27 cellular contexts compared by ENCODE assay signal in genomic region chr5:64163135-64163534, GRCh38. TPM values are rescaled to one million over a fixed set of nuclear protein-coding genes. Genes with fewer than 3 reads are reported as not detected.
"Had no signal": no experiment of that assay in that cellular context is flagged by ENCODE, and none has a peak within 500 bp of the region (broad histone marks: within the 10 kb centered on the region; RNA-seq: fewer than 3 reads in every experiment).

No MANE protein-coding gene starts in this region.

- H3K9me3 ChIP-seq: body of pancreas, esophagus squamous epithelium, gastroesophageal sphincter had no signal

- H3K4me3 Mint-ChIP-seq: activated CD4-positive, alpha-beta memory T cell treated with anti-CD3 and anti-CD28 coated beads for 36 hours; activated CD4-positive, alpha-beta T cell treated with anti-CD3 and anti-CD28 coated beads for 36 hours; activated CD4-positive, alpha-beta T cell treated with anti-CD3 and anti-CD28 coated beads, Interleukin-2, amount 10 ng/mL, durations not matched to agents 24 days and 14 days; activated CD8-positive, alpha-beta T cell treated with anti-CD3 and anti-CD28 coated beads, Interleukin-2, amount 10 ng/mL, durations not matched to agents 7 days and 5 days; activated naive CD4-positive, alpha-beta T cell treated with anti-CD3 and anti-CD28 coated beads, Interleukin-2, amount 10 ng/mL, durations not matched to agents 7 days and 5 days; activated naive CD8-positive, alpha-beta T cell treated with anti-CD3 and anti-CD28 coated beads, Interleukin-2, amount 10 ng/mL, durations not matched to agents 7 days and 5 days; activated T-cell treated with anti-CD3 and anti-CD28 coated beads, Interleukin-2, amount 50 U/mL, for 24 hours; activated T-cell treated with anti-CD3 and anti-CD28 coated beads, Interleukin-2, amount 50 U/mL, for 72 hours had no signal

- H3K27ac ChIP-seq: body of pancreas, epithelial cell of prostate, esophagus squamous epithelium, gastroesophageal sphincter had no signal

- FAIRE-seq: colon, endometrium, endothelial cell of umbilical vein had no signal

- H3K36me3 Mint-ChIP-seq: activated CD4-positive, alpha-beta memory T cell treated with anti-CD3 and anti-CD28 coated beads for 36 hours; activated naive CD4-positive, alpha-beta T cell treated with anti-CD3 and anti-CD28 coated beads, Interleukin-2, amount 10 ng/mL, durations not matched to agents 7 days and 5 days; activated naive CD8-positive, alpha-beta T cell treated with anti-CD3 and anti-CD28 coated beads, Interleukin-2, amount 10 ng/mL, durations not matched to agents 7 days and 5 days had no signal

- H3K27ac Mint-ChIP-seq: activated CD4-positive, alpha-beta memory T cell treated with anti-CD3 and anti-CD28 coated beads for 36 hours; activated CD4-positive, alpha-beta T cell treated with anti-CD3 and anti-CD28 coated beads for 36 hours; activated CD4-positive, alpha-beta T cell treated with anti-CD3 and anti-CD28 coated beads, Interleukin-2, amount 10 ng/mL, durations not matched to agents 24 days and 14 days; activated CD8-positive, alpha-beta T cell treated with anti-CD3 and anti-CD28 coated beads, Interleukin-2, amount 10 ng/mL, durations not matched to agents 7 days and 5 days; activated naive CD4-positive, alpha-beta T cell treated with anti-CD3 and anti-CD28 coated beads, Interleukin-2, amount 10 ng/mL, durations not matched to agents 7 days and 5 days; activated naive CD4-positive, alpha-beta T cell treated with anti-CD3 and anti-CD28 coated beads, Interleukin-2, amount 50 U/mL, for 72 hours; activated naive CD8-positive, alpha-beta T cell treated with anti-CD3 and anti-CD28 coated beads, Interleukin-2, amount 10 ng/mL, durations not matched to agents 7 days and 5 days; activated T-cell treated with anti-CD3 and anti-CD28 coated beads, Interleukin-2, amount 50 U/mL, for 24 hours; activated T-cell treated with anti-CD3 and anti-CD28 coated beads, Interleukin-2, amount 50 U/mL, for 72 hours had no signal

- H3K36me3 ChIP-seq: esophagus squamous epithelium, gastroesophageal sphincter had no signal

- H3K27me3 ChIP-seq: body of pancreas had no signal

- H3K4me3 ChIP-seq: body of pancreas, esophagus squamous epithelium, gastroesophageal sphincter had no signal

- H3K9me3 Mint-ChIP-seq: activated CD4-positive, alpha-beta memory T cell treated with anti-CD3 and anti-CD28 coated beads for 36 hours; activated CD4-positive, alpha-beta T cell treated with anti-CD3 and anti-CD28 coated beads, Interleukin-2, amount 10 ng/mL, durations not matched to agents 24 days and 14 days; activated naive CD4-positive, alpha-beta T cell treated with anti-CD3 and anti-CD28 coated beads, Interleukin-2, amount 10 ng/mL, durations not matched to agents 7 days and 5 days; activated naive CD8-positive, alpha-beta T cell treated with anti-CD3 and anti-CD28 coated beads, Interleukin-2, amount 10 ng/mL, durations not matched to agents 7 days and 5 days; activated T-cell treated with anti-CD3 and anti-CD28 coated beads, Interleukin-2, amount 50 U/mL, for 24 hours had no signal

- DNase-seq: activated CD4-positive, alpha-beta memory T cell treated with anti-CD3 and anti-CD28 coated beads for 36 hours; activated CD4-positive, alpha-beta T cell treated with anti-CD3 and anti-CD28 coated beads for 36 hours; activated CD4-positive, alpha-beta T cell treated with anti-CD3 and anti-CD28 coated beads, Interleukin-2, amount 10 ng/mL, durations not matched to agents 24 days and 14 days; activated CD4-positive, CD25-positive, alpha-beta regulatory T cell; activated CD4-positive, CD25-positive, alpha-beta regulatory T cell treated with anti-CD3 and anti-CD28 coated beads, Interleukin-2, amount 50 U/mL, for 72 hours; activated CD8-positive, alpha-beta memory T cell treated with anti-CD3 and anti-CD28 coated beads, Interleukin-2, amount 50 U/mL, for 48 hours; activated CD8-positive, alpha-beta T cell treated with anti-CD3 and anti-CD28 coated beads, Interleukin-2, amount 10 ng/mL, durations not matched to agents 7 days and 5 days; activated gamma-delta T cell; activated naive CD4-positive, alpha-beta T cell; activated naive CD4-positive, alpha-beta T cell treated with anti-CD3 and anti-CD28 coated beads, Interleukin-2, amount 10 ng/mL, durations not matched to agents 7 days and 5 days; activated naive CD8-positive, alpha-beta T cell treated with anti-CD3 and anti-CD28 coated beads, Interleukin-2, amount 10 ng/mL, durations not matched to agents 7 days and 5 days; activated T-cell treated with anti-CD3 and anti-CD28 coated beads for 4 hours; activated T-cell treated with anti-CD3 and anti-CD28 coated beads, Interleukin-2, amount 50 U/mL, for 24 hours; activated T-cell treated with anti-CD3 and anti-CD28 coated beads, Interleukin-2, amount 50 U/mL, for 72 hours; body of pancreas; caudate nucleus; effector CD8-positive, alpha-beta T cell; esophagus squamous epithelium; foreskin melanocyte; T-helper 2 cell had no signal

RNA-seq across cellular contexts. Expression of gene RNF180, which starts 2.5 kb away (rescaled TPM):
- total RNA-seq: activated CD4-positive, alpha-beta memory T cell treated with anti-CD3 and anti-CD28 coated beads for 36 hours; activated CD4-positive, alpha-beta T cell treated with anti-CD3 and anti-CD28 coated beads, Interleukin-2, amount 10 ng/mL, durations not matched to agents 24 days and 14 days; activated CD8-positive, alpha-beta T cell treated with anti-CD3 and anti-CD28 coated beads, Interleukin-2, amount 10 ng/mL, durations not matched to agents 7 days and 5 days; activated naive CD4-positive, alpha-beta T cell treated with anti-CD3 and anti-CD28 coated beads, Interleukin-2, amount 50 U/mL, for 72 hours; activated naive CD8-positive, alpha-beta T cell treated with anti-CD3 and anti-CD28 coated beads, Interleukin-2, amount 10 ng/mL, durations not matched to agents 7 days and 5 days; activated T-cell treated with anti-CD3 and anti-CD28 coated beads, Interleukin-2, amount 50 U/mL, for 72 hours; T-helper 1 cell treated with Interleukin-12 subunit alpha and Interleukin-12 subunit beta and Interleukin-4 antibody, amounts not matched to agents 30 ng/mL and 1 ng/mL, for 36 hours had no signal
